ENCODE assay signal across 1 cellular context in genomic region chrX:77785746-77786548, GRCh38.
TF ChIP-seq lines count a peak whose summit lies in the region.

ATRX (minus strand) TSS chrX:77786216; CDS start chrX:77786001, 215 bp downstream.

TF ChIP-seq in PFSK-1, 5 proteins besides CTCF, POLR2A, EP300 and RAD21 (continued from another document):
- peak in 1 of 2 experiments; percentile 56; a peak in 1 of 4 replicates for TF ChIP-seq REST (IDR thresholded peaks at IDR 0.05; ENCODE audit: insufficient read depth in 1 of 2, low read depth in 2 of 2, low read length in 2 of 2)
- no peak for TF ChIP-seq FOXP2 (optimal IDR thresholded peaks at IDR 0.05; ENCODE audit: borderline replicate concordance, extremely low read depth, extremely low read length, insufficient read depth)
